24 cellular contexts compared by ENCODE assay signal in the genomic region with DNA sequence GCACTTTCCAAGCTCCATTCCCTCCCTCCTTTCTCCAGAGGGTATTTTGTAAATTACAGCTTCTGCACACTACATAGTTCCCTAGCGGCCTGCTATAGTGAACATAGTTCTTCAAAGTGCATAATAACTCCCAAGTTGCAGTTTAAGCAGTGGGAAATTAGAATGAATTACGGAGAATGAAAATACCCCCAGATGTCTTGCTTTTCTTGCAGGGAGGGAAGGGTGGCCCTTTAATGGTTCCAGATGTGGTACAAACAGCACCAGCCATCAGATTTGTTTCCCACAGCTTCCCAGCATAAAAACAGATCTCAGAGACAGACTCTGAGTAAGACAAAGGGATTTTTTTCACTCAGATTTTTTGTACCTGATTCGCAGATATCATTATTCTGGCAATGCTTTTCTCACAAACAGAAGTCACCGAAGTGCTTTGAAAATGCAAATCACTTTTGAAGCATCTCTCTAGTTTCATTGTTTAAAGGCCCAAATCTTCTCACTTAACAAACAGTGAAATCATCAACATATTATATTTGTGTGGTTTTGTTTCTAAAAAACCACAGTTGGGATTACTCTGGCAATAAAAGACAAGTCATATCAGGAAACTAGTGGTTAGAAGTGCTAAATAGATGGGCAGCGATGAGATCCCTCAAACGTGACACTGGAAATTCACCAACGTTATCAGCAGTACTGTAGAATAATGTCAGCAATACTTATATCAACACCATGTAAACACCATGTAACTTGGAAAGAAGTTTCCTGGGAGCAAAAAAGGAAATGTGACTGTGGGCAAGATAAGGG.
"Had no signal": no experiment of that assay in that cellular context is flagged by ENCODE, and none has a peak within 500 bp of the region (broad histone marks: within the 10 kb centered on the region; RNA-seq: fewer than 3 reads in every experiment).

No MANE protein-coding gene starts in this region.

- H3K4me1 Mint-ChIP-seq: activated T-helper 17 cell treated with anti-CD3 and anti-CD28 coated beads, Interleukin-2, amount 50 U/mL, for 72 hours; naive B cell had no signal

- H3K4me3 ChIP-seq: adrenal gland, ascending aorta, lower lobe of right lung, mucosa of descending colon, testis, uterus had no signal

- H3K27me3 ChIP-seq: adrenal gland, ascending aorta, brain microvascular endothelial cell, foreskin keratinocyte, testis, uterus had no signal

- H3K27me3 Mint-ChIP-seq: activated naive CD8-positive, alpha-beta T cell; activated T-cell treated with anti-CD3 and anti-CD28 coated beads, Interleukin-2, amount 50 U/mL, for 24 hours; activated T-helper 17 cell treated with anti-CD3 and anti-CD28 coated beads, Interleukin-2, amount 50 U/mL, for 72 hours; dendritic cell treated with granulocyte-macrophage colony-stimulating factor and Interleukin-4, amounts not matched to agents 40 ng/mL and 50 ng/mL, for 4 days; naive B cell had no signal

- H3K4me3 Mint-ChIP-seq: activated naive CD8-positive, alpha-beta T cell; activated T-cell treated with anti-CD3 and anti-CD28 coated beads, Interleukin-2, amount 50 U/mL, for 24 hours; activated T-helper 17 cell treated with anti-CD3 and anti-CD28 coated beads, Interleukin-2, amount 50 U/mL, for 72 hours; dendritic cell treated with granulocyte-macrophage colony-stimulating factor and Interleukin-4, amounts not matched to agents 40 ng/mL and 50 ng/mL, for 4 days; naive B cell had no signal

- H3K36me3 Mint-ChIP-seq: activated naive CD8-positive, alpha-beta T cell; naive B cell had no signal

- DNase-seq: activated CD4-positive, alpha-beta T cell treated with anti-CD3 and anti-CD28 coated beads for 1 hour; activated CD4-positive, alpha-beta T cell treated with anti-CD3 and anti-CD28 coated beads, Interleukin-2, amount 50 U/mL, for 1 hour; activated T-cell treated with anti-CD3 and anti-CD28 coated beads, Interleukin-2, amount 50 U/mL, for 24 hours; adrenal gland; brain microvascular endothelial cell; caudate nucleus; effector CD4-positive, alpha-beta T cell; erythroblast; foreskin keratinocyte; kidney; lower lobe of right lung; mucosa of descending colon; naive B cell; stimulated activated CD4-positive, alpha-beta T cell treated with anti-CD3 and anti-CD28 coated beads, Interleukin-2, amount 100 ng/mL, for 48 hours; stimulated activated naive CD4-positive, alpha-beta T cell; testis; trophoblast cell; uterus had no signal

- H3K27ac Mint-ChIP-seq: activated naive CD8-positive, alpha-beta T cell; activated T-cell treated with anti-CD3 and anti-CD28 coated beads, Interleukin-2, amount 50 U/mL, for 24 hours; activated T-helper 17 cell treated with anti-CD3 and anti-CD28 coated beads, Interleukin-2, amount 50 U/mL, for 72 hours; dendritic cell treated with granulocyte-macrophage colony-stimulating factor and Interleukin-4, amounts not matched to agents 40 ng/mL and 50 ng/mL, for 4 days; naive B cell had no signal

- H3K36me3 ChIP-seq: adrenal gland, ascending aorta, brain microvascular endothelial cell, lower lobe of right lung, uterus had no signal

- H3K4me1 ChIP-seq: adrenal gland, ascending aorta, foreskin keratinocyte, lower lobe of right lung, testis, uterus had no signal

- FAIRE-seq: kidney had no signal

- H3K27ac ChIP-seq: adrenal gland, ascending aorta, brain microvascular endothelial cell, foreskin keratinocyte, lower lobe of right lung, testis, uterus had no signal

- ATAC-seq: activated T-helper 17 cell treated with anti-CD3 and anti-CD28 coated beads, Interleukin-2, amount 50 U/mL, for 72 hours; foreskin keratinocyte; left lobe of liver; lower lobe of right lung; mucosa of descending colon; sciatic nerve had no signal

- H3K9me3 Mint-ChIP-seq: activated T-cell treated with anti-CD3 and anti-CD28 coated beads, Interleukin-2, amount 50 U/mL, for 24 hours had no signal

- H3K9me3 ChIP-seq: adrenal gland, ascending aorta, lower lobe of right lung, mucosa of descending colon, testis, uterus had no signal
